In genomic region chr2:4049463-4049862, GRCh38 we compare ENCODE assay signal across 9 cellular contexts.
"Had no signal": no experiment of that assay in that cellular context is flagged by ENCODE, and none has a peak within 500 bp of the region (broad histone marks: within the 10 kb centered on the region; RNA-seq: fewer than 3 reads in every experiment).

No MANE protein-coding gene starts in this region.

- DNase-seq: GM23248, GOT3, H7, H9, HCEC 1CT, HFFc6 had no signal

- H3K4me1 ChIP-seq: HAP-1 had no signal

- H3K4me3 Mint-ChIP-seq: GM23338, H9, HFFc6 had no signal

- H3K4me1 Mint-ChIP-seq: GM23338 had no signal

- H3K9me3 ChIP-seq: HAP-1 had no signal

- H3K27ac Mint-ChIP-seq: GM23338, H9, HFFc6 had no signal

- H3K4me3 ChIP-seq: GM23248, GM23338, HAP-1 had no signal

- H3K27ac ChIP-seq: GM23248 had no signal

- H3K36me3 ChIP-seq: HAP-1 had no signal

- ATAC-seq: GM23338, HCT116 had no signal
